ENCODE assay signal across 27 cellular contexts in genomic region chr4:127610488-127610887, GRCh38.
"Had no signal": no experiment of that assay in that cellular context is flagged by ENCODE, and none has a peak within 500 bp of the region (broad histone marks: within the 10 kb centered on the region; RNA-seq: fewer than 3 reads in every experiment).

No MANE protein-coding gene starts in this region.

- H3K4me1 ChIP-seq: suprapubic skin, thyroid gland, tibial artery, tibial nerve, transverse colon, upper lobe of left lung, upper lobe of right lung, uterus, vagina had no signal

- H3K4me3 ChIP-seq: stomach, suprapubic skin, testis, thoracic aorta, thyroid gland, tibial artery, tibial nerve, transverse colon, upper lobe of left lung, upper lobe of right lung, uterus, vagina had no signal

- H3K36me3 ChIP-seq: stomach, suprapubic skin, thoracic aorta, thyroid gland, tibial artery, tibial nerve, transverse colon, upper lobe of left lung, upper lobe of right lung, uterus, vagina had no signal

- H3K9me3 ChIP-seq: stomach, suprapubic skin, testis, thoracic aorta, thyroid gland, tibial artery, tibial nerve, transverse colon, upper lobe of left lung, upper lobe of right lung, uterus, vagina had no signal

- FAIRE-seq: urothelium cell line had no signal

- DNase-seq: stimulated activated CD4-positive, alpha-beta T cell treated with anti-CD3 and anti-CD28 coated beads, Interleukin-2, amount 100 ng/mL, for 48 hours; stimulated activated CD4-positive, alpha-beta T cell treated with anti-CD3 and anti-CD28 coated beads, Interleukin-4, amount 100 ng/mL, for 1 hour; stimulated activated CD4-positive, alpha-beta T cell treated with anti-CD3 and anti-CD28 coated beads, Interleukin-4, amount 100 ng/mL, for 24 hours; stimulated activated CD4-positive, alpha-beta T cell treated with anti-CD3 and anti-CD28 coated beads, Interleukin-4, amount 100 ng/mL, for 4 hours; stimulated activated CD8-positive, alpha-beta memory T cell treated with anti-CD3 and anti-CD28 coated beads, Interleukin-4, amount 100 ng/mL, for 48 hours; stimulated activated naive B cell treated with anti-CD40 and anti-IgM and Interleukin-4, amounts not matched to agents 10 μg/mL and 1 μg/mL and 100 μg/mL, for 72 hours; stimulated activated naive CD4-positive, alpha-beta T cell; stimulated activated naive CD4-positive, alpha-beta T cell treated with Interleukin-2 at 50 U/mL for 16 hours; stimulated activated naive CD8-positive, alpha-beta T cell treated with anti-CD3 and anti-CD28 coated beads, Interleukin-15, amount 100 ng/mL, for 72 hours; stimulated activated naive CD8-positive, alpha-beta T cell treated with anti-CD3 and anti-CD28 coated beads, Interleukin-15, Interleukin-2, amounts not matched to agents 100 U/mL and 50 U/mL, for 24 hours; stomach; substantia nigra; testis; thyroid gland; tibial artery; transverse colon; trophoblast cell; upper lobe of left lung; upper lobe of right lung; uterus had no signal

- H3K27ac ChIP-seq: stomach, suprapubic skin, testis, thoracic aorta, thyroid gland, tibial artery, tibial nerve, transverse colon, upper lobe of left lung, upper lobe of right lung, uterus, vagina had no signal

- ATAC-seq: stimulated activated effector memory CD8-positive, alpha-beta T cell treated with anti-CD3 and anti-CD28 coated beads, Interleukin-12 subunit alpha, Interleukin-12 subunit beta, amount 100 ng/mL, for 72 hours; stimulated activated memory B cell treated with anti-CD40 and anti-IgM and Interleukin-4, amounts not matched to agents 10 μg/mL and 1 μg/mL and 100 μg/mL, for 72 hours; stimulated activated naive B cell treated with anti-CD40 and anti-IgM and Interleukin-4, amounts not matched to agents 10 μg/mL and 1 μg/mL and 100 μg/mL, for 72 hours; stimulated activated naive CD8-positive, alpha-beta T cell treated with anti-CD3 and anti-CD28 coated beads, Interleukin-15, amount 100 ng/mL, for 72 hours; stimulated activated naive CD8-positive, alpha-beta T cell treated with anti-CD3 and anti-CD28 coated beads, Interleukin-15, Interleukin-2, amounts not matched to agents 100 U/mL and 50 U/mL, for 24 hours; upper lobe of right lung had no signal

- H3K27me3 ChIP-seq: stomach, testis, thyroid gland, tibial nerve, transverse colon, upper lobe of left lung, upper lobe of right lung, uterus, vagina had no signal
